36 cellular contexts compared by ENCODE assay signal in the genomic region with DNA sequence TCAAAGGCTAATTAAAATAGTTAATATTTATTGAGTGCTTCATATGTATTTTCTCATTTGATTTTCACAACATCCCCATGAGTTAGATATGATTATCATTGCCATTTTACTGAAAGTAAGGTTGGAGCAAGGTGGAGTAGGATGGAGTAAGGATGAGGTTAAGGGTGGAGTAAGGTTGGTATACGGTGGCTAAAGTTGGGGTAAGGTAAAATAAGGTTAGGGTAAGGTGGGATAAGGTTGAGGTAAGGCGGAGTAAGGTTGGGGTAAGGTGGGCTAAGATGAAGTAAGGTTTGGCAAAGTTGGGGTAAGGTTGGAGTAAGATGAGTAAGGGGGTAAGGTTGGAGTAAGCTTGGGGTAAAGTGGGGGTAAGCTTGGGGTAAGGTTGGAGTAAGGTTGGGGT. TPM values are rescaled to one million over a fixed set of nuclear protein-coding genes. Genes with fewer than 3 reads are reported as not detected.
"Had no signal": no experiment of that assay in that cellular context is flagged by ENCODE, and none has a peak within 500 bp of the region (broad histone marks: within the 10 kb centered on the region; RNA-seq: fewer than 3 reads in every experiment).

No MANE protein-coding gene starts in this region.

- H3K9me3 Mint-ChIP-seq: activated CD4-positive, alpha-beta memory T cell treated with anti-CD3 and anti-CD28 coated beads, Interleukin-2, amount 10 ng/mL, durations not matched to agents 7 days and 5 days; activated CD4-positive, alpha-beta T cell treated with anti-CD3 and anti-CD28 coated beads, Interleukin-2, amount 10 ng/mL, durations not matched to agents 7 days and 5 days; activated naive CD4-positive, alpha-beta T cell treated with anti-CD3 and anti-CD28 coated beads for 36 hours; activated naive CD4-positive, alpha-beta T cell treated with anti-CD3 and anti-CD28 coated beads, Interleukin-2, amount 50 U/mL, for 72 hours; activated naive CD8-positive, alpha-beta T cell treated with anti-CD3 and anti-CD28 coated beads for 36 hours; activated T-cell treated with anti-CD3 and anti-CD28 coated beads, Interleukin-2, amount 50 U/mL, for 24 hours; activated T-helper 2 cell treated with anti-CD3 and anti-CD28 coated beads, Interferon-gamma antibody, Interleukin-2, Interleukin-4, amounts not matched to agents 10 μg/mL and 5 μg/mL and 100 μg/mL, durations not matched to agents 14 hours and 24 hours and 36 hours; T-helper 1 cell treated with Interleukin-12 subunit alpha and Interleukin-12 subunit beta and Interleukin-4 antibody, amounts not matched to agents 30 μg/mL and 1 μg/mL, for 36 hours; T-helper 2 cell treated with Interferon-gamma antibody and Interleukin-4, amounts not matched to agents 5 μg/mL and 100 μg/mL, for 36 hours; WTC11 had no signal

- H3K27ac ChIP-seq: adrenal gland, body of pancreas, brain microvascular endothelial cell, WERI-Rb-1 had no signal

- H3K36me3 ChIP-seq: adrenal gland, brain microvascular endothelial cell, breast epithelium, WERI-Rb-1 had no signal

- FAIRE-seq: astrocyte had no signal

- H3K4me3 ChIP-seq: adrenal gland, body of pancreas, breast epithelium had no signal

- H3K36me3 Mint-ChIP-seq: activated CD8-positive, alpha-beta memory T cell treated with anti-CD3 and anti-CD28 coated beads, Interleukin-2, amount 10 ng/mL, durations not matched to agents 7 days and 5 days; activated naive CD4-positive, alpha-beta T cell treated with anti-CD3 and anti-CD28 coated beads, Interleukin-2, amount 50 U/mL, for 72 hours; activated naive CD8-positive, alpha-beta T cell treated with anti-CD3 and anti-CD28 coated beads for 36 hours; WTC11 had no signal

- H3K27ac Mint-ChIP-seq: activated CD4-positive, alpha-beta memory T cell treated with anti-CD3 and anti-CD28 coated beads, Interleukin-2, amount 10 ng/mL, durations not matched to agents 7 days and 5 days; activated CD4-positive, alpha-beta T cell treated with anti-CD3 and anti-CD28 coated beads for 36 hours; activated CD4-positive, alpha-beta T cell treated with anti-CD3 and anti-CD28 coated beads, Interleukin-2, amount 10 ng/mL, durations not matched to agents 7 days and 5 days; activated CD8-positive, alpha-beta memory T cell treated with anti-CD3 and anti-CD28 coated beads, Interleukin-2, amount 10 ng/mL, durations not matched to agents 7 days and 5 days; activated CD8-positive, alpha-beta T cell treated with anti-CD3 and anti-CD28 coated beads, Interleukin-2, amount 10 ng/mL, durations not matched to agents 7 days and 5 days; activated naive CD4-positive, alpha-beta T cell treated with anti-CD3 and anti-CD28 coated beads for 36 hours; activated naive CD8-positive, alpha-beta T cell treated with anti-CD3 and anti-CD28 coated beads for 36 hours; activated T-cell treated with anti-CD3 and anti-CD28 coated beads, Interleukin-2, amount 50 U/mL, for 24 hours; activated T-helper 2 cell treated with anti-CD3 and anti-CD28 coated beads, Interferon-gamma antibody, Interleukin-2, Interleukin-4, amounts not matched to agents 10 μg/mL and 5 μg/mL and 100 μg/mL, durations not matched to agents 14 hours and 24 hours and 36 hours; T-helper 2 cell treated with Interferon-gamma antibody and Interleukin-4, amounts not matched to agents 5 μg/mL and 100 μg/mL, for 36 hours; WTC11 had no signal

- H3K9me3 ChIP-seq: adrenal gland, body of pancreas, breast epithelium had no signal

- H3K27me3 ChIP-seq: adrenal gland, body of pancreas, brain microvascular endothelial cell had no signal

- ATAC-seq: activated CD4-positive, alpha-beta T cell treated with anti-CD3 and anti-CD28 coated beads for 36 hours; activated CD4-positive, CD25-positive, alpha-beta regulatory T cell treated with anti-CD3 and anti-CD28 coated beads, Interleukin-2, amount 50 U/mL, for 24 hours; activated CD8-positive, alpha-beta memory T cell treated with anti-CD3 and anti-CD28 coated beads, Interleukin-2, amount 10 ng/mL, durations not matched to agents 7 days and 5 days; activated CD8-positive, alpha-beta T cell treated with anti-CD3 and anti-CD28 coated beads, Interleukin-2, amount 10 ng/mL, durations not matched to agents 7 days and 5 days; activated naive CD4-positive, alpha-beta T cell treated with anti-CD3 and anti-CD28 coated beads, Interleukin-2, amount 50 U/mL, for 72 hours; body of pancreas; WTC11 had no signal

- H3K4me3 Mint-ChIP-seq: activated CD4-positive, alpha-beta memory T cell treated with anti-CD3 and anti-CD28 coated beads, Interleukin-2, amount 10 ng/mL, durations not matched to agents 7 days and 5 days; activated CD4-positive, alpha-beta T cell treated with anti-CD3 and anti-CD28 coated beads for 36 hours; activated CD4-positive, alpha-beta T cell treated with anti-CD3 and anti-CD28 coated beads, Interleukin-2, amount 10 ng/mL, durations not matched to agents 7 days and 5 days; activated CD8-positive, alpha-beta memory T cell treated with anti-CD3 and anti-CD28 coated beads, Interleukin-2, amount 10 ng/mL, durations not matched to agents 7 days and 5 days; activated CD8-positive, alpha-beta T cell treated with anti-CD3 and anti-CD28 coated beads, Interleukin-2, amount 10 ng/mL, durations not matched to agents 7 days and 5 days; activated naive CD4-positive, alpha-beta T cell treated with anti-CD3 and anti-CD28 coated beads for 36 hours; activated naive CD8-positive, alpha-beta T cell treated with anti-CD3 and anti-CD28 coated beads for 36 hours; activated T-cell treated with anti-CD3 and anti-CD28 coated beads, Interleukin-2, amount 50 U/mL, for 24 hours; T-helper 1 cell treated with Interleukin-12 subunit alpha and Interleukin-12 subunit beta and Interleukin-4 antibody, amounts not matched to agents 30 μg/mL and 1 μg/mL, for 36 hours; T-helper 2 cell treated with Interferon-gamma antibody and Interleukin-4, amounts not matched to agents 5 μg/mL and 100 μg/mL, for 36 hours; WTC11 had no signal

- DNase-seq: activated CD4-positive, alpha-beta memory T cell treated with anti-CD3 and anti-CD28 coated beads, Interleukin-2, amount 10 ng/mL, durations not matched to agents 7 days and 5 days; activated CD4-positive, alpha-beta T cell treated with anti-CD3 and anti-CD28 coated beads for 1 hour; activated CD4-positive, alpha-beta T cell treated with anti-CD3 and anti-CD28 coated beads for 36 hours; activated CD4-positive, alpha-beta T cell treated with anti-CD3 and anti-CD28 coated beads for 48 hours; activated CD4-positive, alpha-beta T cell treated with anti-CD3 and anti-CD28 coated beads, Interleukin-2, amount 10 ng/mL, durations not matched to agents 7 days and 5 days; activated CD4-positive, alpha-beta T cell treated with anti-CD3 and anti-CD28 coated beads, Interleukin-2, amount 50 U/mL, for 48 hours; activated CD4-positive, CD25-positive, alpha-beta regulatory T cell; activated CD8-positive, alpha-beta memory T cell treated with anti-CD3 and anti-CD28 coated beads for 24 hours; activated CD8-positive, alpha-beta memory T cell treated with anti-CD3 and anti-CD28 coated beads, Interleukin-2, amount 10 ng/mL, durations not matched to agents 7 days and 5 days; activated CD8-positive, alpha-beta memory T cell treated with anti-CD3 and anti-CD28 coated beads, Interleukin-2, amount 50 U/mL, for 48 hours; activated CD8-positive, alpha-beta T cell treated with anti-CD3 and anti-CD28 coated beads, Interleukin-2, amount 10 ng/mL, durations not matched to agents 7 days and 5 days; activated effector memory CD4-positive, alpha-beta T cell treated with Interleukin-2 at 50 U/mL for 16 hours; activated gamma-delta T cell; activated naive CD4-positive, alpha-beta T cell treated with anti-CD3 and anti-CD28 coated beads for 36 hours; activated naive CD4-positive, alpha-beta T cell treated with anti-CD3 and anti-CD28 coated beads, Interleukin-2, amount 50 U/mL, for 16 hours; activated naive CD8-positive, alpha-beta T cell treated with anti-CD3 and anti-CD28 coated beads for 36 hours; activated T-cell treated with anti-CD3 and anti-CD28 coated beads, Interleukin-2, amount 50 U/mL, for 24 hours; activated T-cell treated with anti-CD3 and anti-CD28 coated beads, Interleukin-2, amount 50 U/mL, for 48 hours; adrenal gland; amniotic stem cell; aorta; body of pancreas; brain microvascular endothelial cell; central memory CD4-positive, alpha-beta T cell; T-helper 1 cell; T-helper 2 cell; T-helper 9 cell; WERI-Rb-1 had no signal

- H3K4me1 ChIP-seq: adrenal gland, body of pancreas, breast epithelium had no signal

- H3K27me3 Mint-ChIP-seq: activated CD4-positive, alpha-beta T cell treated with anti-CD3 and anti-CD28 coated beads for 36 hours; activated CD4-positive, alpha-beta T cell treated with anti-CD3 and anti-CD28 coated beads, Interleukin-2, amount 10 ng/mL, durations not matched to agents 7 days and 5 days; activated naive CD8-positive, alpha-beta T cell treated with anti-CD3 and anti-CD28 coated beads for 36 hours; activated T-cell treated with anti-CD3 and anti-CD28 coated beads, Interleukin-2, amount 50 U/mL, for 24 hours had no signal

- H3K4me1 Mint-ChIP-seq: activated CD4-positive, alpha-beta T cell treated with anti-CD3 and anti-CD28 coated beads for 36 hours; activated CD8-positive, alpha-beta memory T cell treated with anti-CD3 and anti-CD28 coated beads, Interleukin-2, amount 10 ng/mL, durations not matched to agents 7 days and 5 days had no signal

RNA-seq across cellular contexts. Expression of a gene that starts 45.8 kb away (rescaled TPM):
- total RNA-seq: activated CD4-positive, alpha-beta T cell treated with anti-CD3 and anti-CD28 coated beads for 36 hours; activated CD8-positive, alpha-beta memory T cell treated with anti-CD3 and anti-CD28 coated beads, Interleukin-2, amount 10 ng/mL, durations not matched to agents 7 days and 5 days; activated CD8-positive, alpha-beta T cell treated with anti-CD3 and anti-CD28 coated beads, Interleukin-2, amount 10 ng/mL, durations not matched to agents 7 days and 5 days; activated naive CD4-positive, alpha-beta T cell treated with anti-CD3 and anti-CD28 coated beads, Interleukin-2, amount 50 U/mL, for 72 hours; activated naive CD8-positive, alpha-beta T cell treated with anti-CD3 and anti-CD28 coated beads for 36 hours; astrocyte had no signal
